ENCODE assay signal across 8 cellular contexts in genomic region chr6:142942805-142943227, GRCh38. TPM values are rescaled to one million over a fixed set of nuclear protein-coding genes. Genes with fewer than 3 reads are reported as not detected.
A peak's percentile ranks its signal among the peaks of the same experiment; 100 is the strongest.
DNase-seq lines count a peak whose midpoint lies in the region; ATAC-seq and TF ChIP-seq lines count a peak whose summit lies in the region.

No MANE protein-coding gene starts in this region.

- H2AFZ ChIP-seq in GM23338, result no peak overlapping the region

- peaks cover 35% of the 10 kb centered on the region for H3K4me1 Mint-ChIP-seq in GM23338
- H3K4me1 Mint-ChIP-seq in T-helper 17 cell, result peaks cover 49% of the 10 kb centered on the region
- peaks cover 46% of the 10 kb centered on the region for H3K4me1 Mint-ChIP-seq in stimulated activated memory B cell treated with anti-CD40 and anti-IgM and Interleukin-4, amounts not matched to agents 10 μg/mL and 1 μg/mL and 100 μg/mL, for 72 hours

- no peaks in the 10 kb centered on the region; the same call in 2 of the 3 replicates for H3K9me3 Mint-ChIP-seq in GM23338
- no peaks in the 10 kb centered on the region for H3K9me3 Mint-ChIP-seq in stimulated activated memory B cell treated with anti-CD40 and anti-IgM and Interleukin-4, amounts not matched to agents 10 μg/mL and 1 μg/mL and 100 μg/mL, for 72 hours

- peak overlapping the region; percentile 75 to 97 (median 93) for H3K4me2 ChIP-seq in BLaER1 treated with 17β-estradiol and CSF1 and Interleukin-3, amounts not matched to agents 10 nM and 100 nM
- H3K4me2 ChIP-seq in GM23338, result peak overlapping the region; percentile 94; the same call in 1 of the 2 replicates

- TF ChIP-seq CTCF in GM23338 (conservative IDR thresholded peaks at IDR 0.05; ENCODE audit: low read depth in 2 of 2) (peak in 1 of 2 experiments; percentile 61; a peak in 2 of 4 replicates), fibroblast of the aortic adventitia (IDR thresholded peaks at IDR 0.05; ENCODE audit: insufficient read depth, low read length) (peak; percentile 53)

- H3K27me3 Mint-ChIP-seq in GM23338 (ENCODE audit: insufficient read depth, low read depth, poor library complexity) (peaks cover 16% of the 10 kb centered on the region), T-helper 17 cell (no peaks in the 10 kb centered on the region)
- no peaks in the 10 kb centered on the region for H3K27me3 Mint-ChIP-seq in stimulated activated memory B cell treated with anti-CD40 and anti-IgM and Interleukin-4, amounts not matched to agents 10 μg/mL and 1 μg/mL and 100 μg/mL, for 72 hours

- H3K9me2 ChIP-seq in GM23338 (ENCODE audit: insufficient read depth), result no peaks in the 10 kb centered on the region

- H3K4me3 ChIP-seq in BLaER1 treated with 17β-estradiol and CSF1 and Interleukin-3, amounts not matched to agents 10 nM and 100 nM, result peak overlapping the region in 7 of 10 experiments; percentile 82 to 95 (median 90); a peak in 12 of 20 replicates
- H3K4me3 ChIP-seq in GM23338 (peak overlapping the region; percentile 84; the same call in 1 of the 2 replicates), fibroblast of the aortic adventitia (ENCODE audit: low read depth, low read length) (no peak overlapping the region)

- peaks cover 0 to 30% (median 0%) of the 10 kb centered on the region in 11 experiments; a peak in 5 of 22 replicates for H4K20me1 ChIP-seq in BLaER1 treated with 17β-estradiol and CSF1 and Interleukin-3, amounts not matched to agents 10 nM and 100 nM
- peaks cover 11% of the 10 kb centered on the region; the same call in 1 of the 2 replicates for H4K20me1 ChIP-seq in GM23338 (replicated peaks; ENCODE audit: insufficient read depth)

- no peaks in the 10 kb centered on the region for H3K27me3 ChIP-seq in BLaER1 treated with 17β-estradiol and CSF1 and Interleukin-3, amounts not matched to agents 10 nM and 100 nM
- peaks cover 14% of the 10 kb centered on the region; the same call in 1 of the 2 replicates for H3K27me3 ChIP-seq in GM23338 (ENCODE audit: insufficient read depth)

- H3K36me3 ChIP-seq in BLaER1 treated with 17β-estradiol and CSF1 and Interleukin-3, amounts not matched to agents 10 nM and 100 nM, result peaks cover 0 to 2% (median 0%) of the 10 kb centered on the region in 11 experiments; a peak in 3 of 22 replicates
- no peaks in the 10 kb centered on the region for H3K36me3 ChIP-seq in GM23338 (ENCODE audit: insufficient read depth)

- H3K79me2 ChIP-seq in GM23338 (replicated peaks; ENCODE audit: insufficient read depth), result peaks cover 63% of the 10 kb centered on the region

- peak overlapping the region; percentile 98; the same call in 2 of the 3 replicates for H3K4me3 Mint-ChIP-seq in GM23338
- H3K4me3 Mint-ChIP-seq in T-helper 17 cell, result peak overlapping the region; percentile 91
- peak overlapping the region; percentile 92 for H3K4me3 Mint-ChIP-seq in stimulated activated memory B cell treated with anti-CD40 and anti-IgM and Interleukin-4, amounts not matched to agents 10 μg/mL and 1 μg/mL and 100 μg/mL, for 72 hours

- peaks cover 38 to 62% (median 59%) of the 10 kb centered on the region in 10 experiments for H3K4me1 ChIP-seq in BLaER1 treated with 17β-estradiol and CSF1 and Interleukin-3, amounts not matched to agents 10 nM and 100 nM
- H3K4me1 ChIP-seq in GM23338 (ENCODE audit: insufficient read depth), result peaks cover 10% of the 10 kb centered on the region

- no peaks in the 10 kb centered on the region for H3K9me3 ChIP-seq in BLaER1 treated with 17β-estradiol and CSF1 and Interleukin-3, amounts not matched to agents 10 nM and 100 nM (replicated peaks in 1 of 11)
- no peaks in the 10 kb centered on the region for H3K9me3 ChIP-seq in T-helper 17 cell (ENCODE audit: control insufficient read depth, low read length, poor library complexity, severe bottlenecking)

- peak overlapping the region in 9 of 11 experiments; percentile 86 to 99 (median 96); a peak in 19 of 22 replicates for H3K27ac ChIP-seq in BLaER1 treated with 17β-estradiol and CSF1 and Interleukin-3, amounts not matched to agents 10 nM and 100 nM
- no peak overlapping the region for H3K27ac ChIP-seq in GM23338 (ENCODE audit: low read depth)

- no peak overlapping the region for H3K27ac Mint-ChIP-seq in GM23338
- H3K27ac Mint-ChIP-seq in T-helper 17 cell, result peak overlapping the region; percentile 94
- peak overlapping the region; percentile 92 for H3K27ac Mint-ChIP-seq in stimulated activated memory B cell treated with anti-CD40 and anti-IgM and Interleukin-4, amounts not matched to agents 10 μg/mL and 1 μg/mL and 100 μg/mL, for 72 hours

- peak overlapping the region in 6 of 11 experiments; percentile 87 to 100 (median 96); a peak in 9 of 22 replicates for H3K9ac ChIP-seq in BLaER1 treated with 17β-estradiol and CSF1 and Interleukin-3, amounts not matched to agents 10 nM and 100 nM

- no peak for DNase-seq in GM23338 (ENCODE audit: low spot score)
- no peak for DNase-seq in T-helper 17 cell
- peak; percentile 76 for DNase-seq in fibroblast of the aortic adventitia (ENCODE audit: low read depth)

- H3K36me3 Mint-ChIP-seq in GM23338 (ENCODE audit: low read depth), result no peaks in the 10 kb centered on the region; the same call in 2 of the 3 replicates
- peaks cover 3% of the 10 kb centered on the region for H3K36me3 Mint-ChIP-seq in T-helper 17 cell (ENCODE audit: low read depth)
- H3K36me3 Mint-ChIP-seq in stimulated activated memory B cell treated with anti-CD40 and anti-IgM and Interleukin-4, amounts not matched to agents 10 μg/mL and 1 μg/mL and 100 μg/mL, for 72 hours, result no peaks in the 10 kb centered on the region

- peaks cover 4% of the 10 kb centered on the region; the same call in 1 of the 2 replicates for H3F3A ChIP-seq in GM23338 (replicated peaks; ENCODE audit: low read depth)

- ATAC-seq in GM23338 (no peak), T-helper 17 cell (no peak), GM19035 (IDR thresholded peaks at IDR 0.05; ENCODE audit: unreplicated experiment) (no peak), HG02973 (IDR thresholded peaks at IDR 0.05; ENCODE audit: unreplicated experiment) (no peak), HG03108 (IDR thresholded peaks at IDR 0.05; ENCODE audit: unreplicated experiment) (no peak)
- no peak for ATAC-seq in stimulated activated memory B cell treated with anti-CD40 and anti-IgM and Interleukin-4, amounts not matched to agents 10 μg/mL and 1 μg/mL and 100 μg/mL, for 72 hours

TF ChIP-seq in GM23338, 12 proteins besides CTCF, POLR2A, EP300 and RAD21 (continues in another document):
- TF ChIP-seq EZH2phosphoT487 (IDR thresholded peaks at IDR 0.05; ENCODE audit: unreplicated experiment) (no peak), ZNF331 (CRISPR knock-in tag; IDR thresholded peaks at IDR 0.05; ENCODE audit: low read depth) (no peak)
- TF ChIP-seq, protein P1, sequence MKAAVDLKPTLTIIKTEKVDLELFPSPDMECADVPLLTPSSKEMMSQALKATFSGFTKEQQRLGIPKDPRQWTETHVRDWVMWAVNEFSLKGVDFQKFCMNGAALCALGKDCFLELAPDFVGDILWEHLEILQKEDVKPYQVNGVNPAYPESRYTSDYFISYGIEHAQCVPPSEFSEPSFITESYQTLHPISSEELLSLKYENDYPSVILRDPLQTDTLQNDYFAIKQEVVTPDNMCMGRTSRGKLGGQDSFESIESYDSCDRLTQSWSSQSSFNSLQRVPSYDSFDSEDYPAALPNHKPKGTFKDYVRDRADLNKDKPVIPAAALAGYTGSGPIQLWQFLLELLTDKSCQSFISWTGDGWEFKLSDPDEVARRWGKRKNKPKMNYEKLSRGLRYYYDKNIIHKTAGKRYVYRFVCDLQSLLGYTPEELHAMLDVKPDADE (IDR thresholded peaks at IDR 0.05), result no peak

RNA-seq across cellular contexts. Expression of gene HIVEP2, which starts 2.2 kb away (rescaled TPM):
- total RNA-seq in GM23338 (2014; rRNA removed; shearing (Covaris generic)), result 6.6 and 7.4 TPM in 2 replicates
- 1.5 and 1.6 TPM in 2 replicates for polyA plus RNA-seq in GM23338 (2016; fragmentation: Nextera tagmentation; extraction: Ambion mirVana)
- 10 to 100 TPM; 73.6 to 78.6 TPM for total RNA-seq in T-helper 17 cell
- total RNA-seq in fibroblast of the aortic adventitia (ENCODE audit: low replicate concordance), result 11.5 and 23.1 TPM in 2 replicates
